ENCODE assay signal across 10 cellular contexts in the genomic region with DNA sequence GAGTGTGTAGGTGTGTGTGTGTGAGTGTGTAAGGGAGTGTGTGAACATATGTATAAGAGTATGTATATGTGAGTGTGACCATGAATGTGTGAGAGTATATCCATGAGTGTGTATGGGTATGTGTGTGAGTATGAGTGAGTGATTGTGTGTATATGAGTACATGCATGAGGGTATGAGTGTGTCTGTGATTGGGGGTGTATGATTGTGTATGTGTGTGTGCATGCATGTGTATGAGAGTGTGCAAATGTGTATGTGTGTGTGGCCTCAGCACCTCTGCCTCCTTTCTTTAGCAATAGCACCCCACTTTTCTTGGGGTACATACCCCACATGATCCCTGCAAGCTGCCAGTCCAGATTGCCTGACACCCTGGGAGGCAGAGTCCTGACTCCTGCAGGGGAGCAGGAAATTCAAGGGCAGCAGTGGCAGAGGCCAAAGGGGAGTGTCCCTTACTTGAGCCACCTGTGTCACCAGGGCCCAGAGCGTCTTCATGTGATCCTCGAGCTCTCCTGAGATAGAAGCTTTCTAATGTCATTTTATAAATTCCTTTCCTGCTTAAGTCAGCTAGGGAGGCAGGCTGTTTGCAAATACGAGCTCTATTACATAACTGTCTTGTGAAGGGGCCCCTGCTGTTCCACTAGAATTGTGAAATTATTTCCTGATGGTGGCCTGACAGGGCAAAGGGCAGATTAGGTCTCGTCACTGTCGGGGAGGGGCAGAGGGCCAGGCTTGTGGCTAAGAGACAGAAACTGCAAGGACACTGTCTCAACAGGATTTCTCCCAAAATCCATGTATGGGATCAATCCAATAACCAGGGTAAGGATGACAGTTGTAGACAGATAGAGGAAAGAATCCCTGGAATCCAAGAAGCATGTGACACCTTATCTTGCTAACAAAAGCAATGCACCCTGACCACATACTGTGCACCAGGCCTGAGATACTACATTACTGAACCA.
DNase-seq lines count a peak whose midpoint lies in the region; ATAC-seq, FAIRE-seq and TF ChIP-seq lines count a peak whose summit lies in the region.
"Had no signal": no experiment of that assay in that cellular context is flagged by ENCODE, and none has a peak within 500 bp of the region (broad histone marks: within the 10 kb centered on the region; RNA-seq: fewer than 3 reads in every experiment).

No MANE protein-coding gene starts in this region.

- no peak overlapping the region for H2AFZ ChIP-seq in GM12878 (ENCODE audit: control insufficient read depth, low read depth, low read length)

- BruUV-seq in GM12878 (replicated peaks; lab: Mats Ljungman, UMichigan): no TSS peak

- intact Hi-C loops in GM12878 (cut with micrococcal nuclease; ENCODE audit: unreplicated experiment) (no loop called here), left lung (cut with DNase I) (no loop called here), transverse colon (cut with DNase I; ENCODE audit: low total_unique reads) (no loop called here)

- in situ Hi-C loops in GM12878 (cut with MboI) (no loop called here), transverse colon (cut with MboI; ENCODE audit: low pct_ligation_motif_present in 1 of 4, low pct_unique_long_range_greater_than_20kb in 1 of 4, low sequenced_read_pairs in 3 of 4) (no loop called here)

- ATAC-seq in GM12878: no peak
- ATAC-seq in left lung: peak; percentile 71
- no peak for ATAC-seq in HG03135 (IDR thresholded peaks at IDR 0.05; ENCODE audit: unreplicated experiment)
- ATAC-seq in GM19324 (IDR thresholded peaks at IDR 0.05; ENCODE audit: low FRiP score, unreplicated experiment): no peak

- no peak overlapping the region for H3K9ac ChIP-seq in GM12878 (ENCODE audit: control insufficient read depth, insufficient read depth, low read length)

- TF ChIP-seq EP300 in GM12878 (IDR thresholded peaks at IDR 0.05; ENCODE audit: borderline replicate concordance in 1 of 2, control insufficient read depth in 1 of 2, low read depth in 2 of 2, low read length in 2 of 2) (no peak), transverse colon (IDR thresholded peaks at IDR 0.05; ENCODE audit: low read depth) (no peak)

- no peak for TF ChIP-seq RAD21 in GM12878 (IDR thresholded peaks at IDR 0.05; ENCODE audit: insufficient read depth, low read depth, low read length)

- CTCF ChIA-PET in GM12878 (lab: Yijun Ruan, JAX): no interaction called here

- DNase-seq in NCI-H2196 (lab: John Stamatoyannopoulos, UW; ENCODE audit: unreplicated experiment): peak; percentile 26
- DNase-seq in NCI-H2196 treated with DMSO at 0.1 percent for 48 hours (lab: John Stamatoyannopoulos, UW; ENCODE audit: unreplicated experiment): no peak
- DNase-seq in GM12878 (ENCODE audit: low read depth, low spot score): no peak
- DNase-seq in left lung: peak in 1 of 2 donors; percentile 76
- DNase-seq in transverse colon: peak; percentile 68
- no peak for DNase-seq in DMS114 treated with DMSO at 0.1 percent for 48 hours (lab: John Stamatoyannopoulos, UW; ENCODE audit: unreplicated experiment)
- DNase-seq: NCI-H1105, nephron progenitor cell had no signal

- no peaks in the 10 kb centered on the region for H3K27me3 ChIP-seq in GM12878 (replicated peaks in 1 of 2; ENCODE audit: control insufficient read depth in 2 of 2, insufficient read depth in 2 of 2, low read length in 1 of 2)
- no peaks in the 10 kb centered on the region for H3K27me3 ChIP-seq in left lung
- H3K27me3 ChIP-seq in transverse colon: no peaks in the 10 kb centered on the region

- H3K79me2 ChIP-seq in GM12878 (ENCODE audit: control insufficient read depth, insufficient read depth, low read length): no peaks in the 10 kb centered on the region

- H3K27ac ChIP-seq in GM12878 (ENCODE audit: control insufficient read depth, insufficient read depth) (no peak overlapping the region), left lung (peak overlapping the region in 1 of 2 donors; percentile 75), transverse colon (peak overlapping the region; percentile 53 to 66 (median 59))

- no peaks in the 10 kb centered on the region for H3K36me3 ChIP-seq in GM12878 (ENCODE audit: control insufficient read depth in 2 of 2, insufficient read depth in 2 of 2, low read length in 1 of 2)
- no peaks in the 10 kb centered on the region for H3K36me3 ChIP-seq in left lung
- no peaks in the 10 kb centered on the region for H3K36me3 ChIP-seq in transverse colon

- 7% methylated on average over 5 of the region's 5 CpGs for WGBS in GM12878 (ENCODE audit: insufficient coverage, insufficient replicate concordance, low lambda C conversion rate, missing lambda C conversion rate)
- WGBS in transverse colon (ENCODE audit: low coverage in 1 of 2), 2 donors: 36 to 45% methylated on average over 2 to 5 of the region's 5 CpGs

- RAD21 ChIA-PET in GM12878 (lab: Charles Lee; ENCODE audit: unreplicated experiment): no interaction called here

- H3K4me2 ChIP-seq in GM12878 (ENCODE audit: control insufficient read depth, insufficient read depth): no peak overlapping the region

- H4K20me1 ChIP-seq in GM12878 (ENCODE audit: control insufficient read depth, insufficient read depth): no peaks in the 10 kb centered on the region

- no peaks in the 10 kb centered on the region for H3K9me3 ChIP-seq in GM12878 (replicated peaks; ENCODE audit: control insufficient read depth, insufficient read depth, low read length)
- no peaks in the 10 kb centered on the region for H3K9me3 ChIP-seq in left lung
- no peaks in the 10 kb centered on the region for H3K9me3 ChIP-seq in transverse colon

- no peak for FAIRE-seq in GM12878 (lab: Jason Lieb, UNC)

- TF ChIP-seq POLR2A in GM12878 (IDR thresholded peaks at IDR 0.05; ENCODE audit: low read depth, low read length) (no peak), transverse colon (IDR thresholded peaks at IDR 0.05) (no peak)

- POLR2A ChIA-PET in GM12878 (lab: Charles Lee): no interaction called here

- TF ChIP-seq CTCF in GM12878 (IDR thresholded peaks at IDR 0.05 in 2 of 3, conservative IDR thresholded peaks at IDR 0.05 in 1 of 3; ENCODE audit: control insufficient read depth in 2 of 3, extremely low read depth in 1 of 3, insufficient read depth in 1 of 3, low read depth in 3 of 3, low read length in 3 of 3) (no peak), left lung (IDR thresholded peaks at IDR 0.05) (no peak), transverse colon (IDR thresholded peaks at IDR 0.05) (no peak)

- H3K4me1 ChIP-seq in GM12878 (ENCODE audit: control insufficient read depth, insufficient read depth, low read length) (peaks cover 1% of the 10 kb centered on the region; the same call in 1 of the 2 replicates), left lung (peaks cover 5 to 50% of the 10 kb centered on the region in 2 donors), transverse colon (peaks cover 10 to 26% (median 23%) of the 10 kb centered on the region in 4 donors)

- H3K4me3 ChIP-seq in GM12878: no peak overlapping the region
- H3K4me3 ChIP-seq in left lung: no peak overlapping the region
- H3K4me3 ChIP-seq in transverse colon: no peak overlapping the region

- SMC1A ChIA-PET in GM12878 (lab: Charles Lee; ENCODE audit: uncharacterized antibody, unreplicated experiment): no interaction called here

TF ChIP-seq in GM12878, 131 proteins besides CTCF, POLR2A, EP300 and RAD21:
- TF ChIP-seq TCF7 (IDR thresholded peaks at IDR 0.05; ENCODE audit: borderline replicate concordance) (no peak), IRF5 (IDR thresholded peaks at IDR 0.05; ENCODE audit: borderline replicate concordance) (no peak), NR2C2 (IDR thresholded peaks at IDR 0.05; ENCODE audit: borderline replicate concordance, control insufficient read depth, insufficient read length, low read depth) (no peak), ETV6 (conservative IDR thresholded peaks at IDR 0.05 in 1 of 2, IDR thresholded peaks at IDR 0.05 in 1 of 2; ENCODE audit: borderline replicate concordance in 1 of 2, low read depth in 1 of 2) (no peak)
- TF ChIP-seq, protein P1, sequence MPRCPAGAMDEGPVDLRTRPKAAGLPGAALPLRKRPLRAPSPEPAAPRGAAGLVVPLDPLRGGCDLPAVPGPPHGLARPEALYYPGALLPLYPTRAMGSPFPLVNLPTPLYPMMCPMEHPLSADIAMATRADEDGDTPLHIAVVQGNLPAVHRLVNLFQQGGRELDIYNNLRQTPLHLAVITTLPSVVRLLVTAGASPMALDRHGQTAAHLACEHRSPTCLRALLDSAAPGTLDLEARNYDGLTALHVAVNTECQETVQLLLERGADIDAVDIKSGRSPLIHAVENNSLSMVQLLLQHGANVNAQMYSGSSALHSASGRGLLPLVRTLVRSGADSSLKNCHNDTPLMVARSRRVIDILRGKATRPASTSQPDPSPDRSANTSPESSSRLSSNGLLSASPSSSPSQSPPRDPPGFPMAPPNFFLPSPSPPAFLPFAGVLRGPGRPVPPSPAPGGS (IDR thresholded peaks at IDR 0.05; ENCODE audit: borderline replicate concordance, insufficient read depth, low read depth, low read length, poor library complexity, severe bottlenecking): peak; percentile 84
TF ChIP-seq in GM12878: peak in this region for 1.

Comparison
In these comparisons a context has a peak if more than half of its experiments do, and no peak if none do; other contexts are left out.
1. DNase-seq: peak in NCI-H2196 (single experiment) and transverse colon (single experiment); none in NCI-H2196 treated with DMSO at 0.1 percent for 48 hours (single experiment), GM12878 (single experiment) and DMS114 treated with DMSO at 0.1 percent for 48 hours (single experiment).